10 cellular contexts compared by ENCODE assay signal in the genomic region with DNA sequence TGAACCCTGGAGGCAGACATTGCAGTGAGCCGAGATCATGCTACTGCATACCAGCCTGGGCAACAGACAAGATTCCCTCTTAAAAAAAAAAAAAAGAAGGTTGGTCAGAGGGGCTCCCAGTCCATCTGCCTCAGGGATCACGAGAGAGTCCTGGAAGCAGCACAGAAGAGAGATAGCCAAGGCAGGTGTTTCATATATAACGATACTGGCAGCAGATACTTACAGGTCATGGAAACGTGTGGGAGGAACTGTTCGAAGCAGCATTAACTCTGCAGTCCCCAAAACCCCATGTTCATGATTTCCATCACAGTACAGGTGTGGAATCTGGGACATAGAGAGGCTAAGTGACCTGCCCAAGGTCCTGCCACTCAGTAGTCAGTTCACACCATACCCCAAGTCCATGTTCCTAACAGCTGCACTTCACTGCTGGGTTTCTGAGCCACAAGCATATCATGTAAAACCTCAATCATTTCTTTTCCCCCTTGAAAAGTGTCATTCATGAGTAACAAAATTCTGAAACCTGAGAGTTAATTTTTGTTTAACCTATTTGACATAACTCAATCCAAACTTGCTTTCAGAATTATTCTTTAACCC.
"Had no signal": no experiment of that assay in that cellular context is flagged by ENCODE, and none has a peak within 500 bp of the region (broad histone marks: within the 10 kb centered on the region; RNA-seq: fewer than 3 reads in every experiment).

No MANE protein-coding gene starts in this region.

- H3K4me3 ChIP-seq: smooth muscle cell had no signal

- H3K9me3 ChIP-seq: SK-N-SH had no signal

- ATAC-seq: effector memory CD8-positive, alpha-beta T cell had no signal

- H3K9me3 Mint-ChIP-seq: effector memory CD8-positive, alpha-beta T cell had no signal

- H3K4me3 Mint-ChIP-seq: effector memory CD8-positive, alpha-beta T cell had no signal

- DNase-seq: activated CD4-positive, alpha-beta T cell treated with anti-CD3 and anti-CD28 coated beads, Interleukin-2, amount 50 U/mL, for 1 hour; cortex of kidney; effector memory CD8-positive, alpha-beta T cell; kidney glomerular epithelial cell; mesendoderm; SK-N-SH; T-helper 1 cell; trophoblast cell; WERI-Rb-1 had no signal

- H3K27me3 Mint-ChIP-seq: effector memory CD8-positive, alpha-beta T cell had no signal
